Comparison of ENCODE assay signal across 8 cellular contexts in genomic region chr20:25310921-25311728, GRCh38.
DNase-seq lines count a peak whose midpoint lies in the region; ATAC-seq, FAIRE-seq and TF ChIP-seq lines count a peak whose summit lies in the region.

No MANE protein-coding gene starts in this region.

- H3K18ac ChIP-seq in mesendoderm (ENCODE audit: low read length): no peak overlapping the region

- peak overlapping the region; percentile 73; the same call in 2 of the 3 replicates for H3K27ac ChIP-seq in K562 (ENCODE audit: extremely low read depth, low read depth, low read length)
- no peak overlapping the region for H3K27ac ChIP-seq in mesendoderm (ENCODE audit: low read depth, low read length)

- no peak for TF ChIP-seq RAD21 in K562 (CRISPR knock-in tag; conservative IDR thresholded peaks at IDR 0.05 in 1 of 2, IDR thresholded peaks at IDR 0.05 in 1 of 2)

- 0 out of 2 replicates have a peak overlapping the region, but pooled peaks have one; percentile 48 for H2AFZ ChIP-seq in K562 (ENCODE audit: low read depth, low read length)

- H3K79me2 ChIP-seq in K562 (ENCODE audit: control insufficient read depth, insufficient read depth, low read length): no peaks in the 10 kb centered on the region
- no peaks in the 10 kb centered on the region for H3K79me2 ChIP-seq in mesendoderm (ENCODE audit: control insufficient read depth, insufficient read depth, low read length)

- H3K4me3 ChIP-seq in K562 (no peak overlapping the region), mesendoderm (ENCODE audit: low read length) (no peak overlapping the region)

- FAIRE-seq in K562 (lab: Jason Lieb, UNC): no peak

- CTCF ChIA-PET in K562 (lab: Yijun Ruan, JAX; ENCODE audit: low intra/inter-chr PET ratio): no interaction called here

- H3K27me3 ChIP-seq in K562 (ENCODE audit: control insufficient read depth in 2 of 2, insufficient read depth in 2 of 2, low read length in 2 of 2) (no peaks in the 10 kb centered on the region), mesendoderm (ENCODE audit: insufficient read depth, low read length, poor library complexity) (no peaks in the 10 kb centered on the region)

- peak overlapping the region; percentile 2 for H3K56ac ChIP-seq in mesendoderm (ENCODE audit: low read length)

- no peak overlapping the region for H3K23ac ChIP-seq in mesendoderm (ENCODE audit: low read length)

- H3K4me1 ChIP-seq in K562 (replicated peaks in 1 of 2; ENCODE audit: control insufficient read depth in 2 of 2, insufficient read depth in 2 of 2, low read length in 2 of 2) (peaks cover 32 to 41% of the 10 kb centered on the region in 2 experiments), mesendoderm (ENCODE audit: control insufficient read depth, low read depth, low read length) (peaks cover 4% of the 10 kb centered on the region)

- H3K9me3 ChIP-seq in K562 (replicated peaks; ENCODE audit: control insufficient read depth, insufficient read depth, low read depth, low read length): no peaks in the 10 kb centered on the region

- no peak for TF ChIP-seq POLR2A in K562 (conservative IDR thresholded peaks at IDR 0.05)

- H3K4me2 ChIP-seq in K562 (ENCODE audit: insufficient read depth, low read length) (peak overlapping the region; percentile 68), mesendoderm (ENCODE audit: low read length) (no peak overlapping the region)

- no peak for TF ChIP-seq EP300 in K562 (IDR thresholded peaks at IDR 0.05; ENCODE audit: low read length)

- POLR2A ChIA-PET in K562 (lab: Yijun Ruan, JAX): no interaction called here

- H3K4ac ChIP-seq in mesendoderm (ENCODE audit: low read depth, low read length): no peak overlapping the region

- H3K36me3 ChIP-seq in K562 (ENCODE audit: control insufficient read depth, insufficient read depth, low read length) (peaks cover 6% of the 10 kb centered on the region; the same call in 2 of the 3 replicates), mesendoderm (ENCODE audit: control insufficient read depth, insufficient read depth, low read length) (no peaks in the 10 kb centered on the region)

- no peak overlapping the region for H4K8ac ChIP-seq in mesendoderm (ENCODE audit: low read depth, low read length)

- ATAC-seq in Right ventricle myocardium inferior (peak; percentile 9), K562 (no peak), esophagus mucosa (no peak), GM19023 (IDR thresholded peaks at IDR 0.05; ENCODE audit: unreplicated experiment) (no peak), GM18517 (IDR thresholded peaks at IDR 0.05; ENCODE audit: unreplicated experiment) (no peak)

- no peak overlapping the region for H4K5ac ChIP-seq in mesendoderm (ENCODE audit: low read length)

- BruUV-seq in K562 (replicated peaks; lab: Mats Ljungman, UMichigan): no TSS peak

- no peaks in the 10 kb centered on the region for H4K20me1 ChIP-seq in K562 (replicated peaks; ENCODE audit: control insufficient read depth, insufficient read depth, low read length)

- intact Hi-C loops in Right ventricle myocardium inferior (cut with DNase I) (no loop called here), cardiac septum (cut with DNase I) (loop anchor here (2.0 kb wide), 1 partner anchor 80 kb away; the partner anchor contains the start of gene ABHD12), K562 (cut with micrococcal nuclease) (loop anchor here (1.0 to 2.0 kb wide), 2 partner anchors 80 to 88 kb away; partner anchors contain the start of gene ABHD12)

- no peak overlapping the region for H2BK5ac ChIP-seq in mesendoderm (ENCODE audit: low read length)

- H2BK120ac ChIP-seq in mesendoderm (ENCODE audit: low read depth, low read length): no peak overlapping the region

- H2BK15ac ChIP-seq in mesendoderm (replicated peaks; ENCODE audit: low read depth): no peak overlapping the region

- TF ChIP-seq CTCF in K562 (IDR thresholded peaks at IDR 0.05 in 2 of 3, conservative IDR thresholded peaks at IDR 0.05 in 1 of 3; ENCODE audit: insufficient read depth in 2 of 3, low read depth in 1 of 3, low read length in 3 of 3): no peak

- peaks cover 12% of the 10 kb centered on the region for H3K9me1 ChIP-seq in K562 (ENCODE audit: control insufficient read depth, insufficient read depth, low read length)

- no peak overlapping the region for H2AK5ac ChIP-seq in mesendoderm (ENCODE audit: low read length)

- in situ Hi-C loops in K562 (cut with MboI): no loop called here

- DNase-seq in Right ventricle myocardium inferior (ENCODE audit: missing footprints) (no peak), cardiac septum (ENCODE audit: low spot score) (no peak), K562 (ENCODE audit: extremely low read depth in 1 of 4, low spot score in 3 of 4) (no peak), mesendoderm (peak; percentile 65), NCI-H2171 (lab: John Stamatoyannopoulos, UW) (no peak)

- H3K9ac ChIP-seq in K562 (ENCODE audit: insufficient read depth in 1 of 2, low read depth in 2 of 2, low read length in 2 of 2) (peak overlapping the region; percentile 23 to 81; a peak in 2 of 4 replicates), mesendoderm (ENCODE audit: low read length) (peak overlapping the region; percentile 17)

- 47% methylated on average over 6 of the region's 6 CpGs for WGBS in K562 (ENCODE audit: insufficient coverage, low coverage, missing lambda C conversion rate)
- no CpG with 5 or more reads among the region's 6 CpGs for WGBS in mesendoderm (ENCODE audit: extremely low coverage, insufficient coverage, low lambda C conversion rate)

- H3K79me1 ChIP-seq in mesendoderm (ENCODE audit: low read length): no peaks in the 10 kb centered on the region

TF ChIP-seq in K562, 482 proteins besides CTCF, POLR2A, EP300 and RAD21:
- no peak for TF ChIP-seq ZNF124 (CRISPR knock-in tag; IDR thresholded peaks at IDR 0.05)
TF ChIP-seq in K562: peak in this region for 0.
